ENCODE assay signal across 1 cellular context in genomic region chr9:14317667-14318255, GRCh38.
TF ChIP-seq lines count a peak whose summit lies in the region.

No MANE protein-coding gene starts in this region.

TF ChIP-seq in GM12878, 131 proteins besides CTCF, POLR2A, EP300 and RAD21 (continues in another document):
- TF ChIP-seq POLR2AphosphoS5 (IDR thresholded peaks at IDR 0.05; ENCODE audit: low read length), result no peak
- no peak for TF ChIP-seq NR2C1 (IDR thresholded peaks at IDR 0.05)
- TF ChIP-seq ZBTB40 (IDR thresholded peaks at IDR 0.05; ENCODE audit: borderline replicate concordance), result no peak
- peak; percentile 42; the same call in 1 of the 2 replicates for TF ChIP-seq DPF2 (IDR thresholded peaks at IDR 0.05)
- no peak for TF ChIP-seq ASH2L (IDR thresholded peaks at IDR 0.05; ENCODE audit: borderline replicate concordance, low read depth)
- TF ChIP-seq ZBTB11 (CRISPR knock-in tag; IDR thresholded peaks at IDR 0.05), result no peak
- TF ChIP-seq JUND (IDR thresholded peaks at IDR 0.05; ENCODE audit: low read depth, low read length), result no peak
- TF ChIP-seq WRNIP1 (IDR thresholded peaks at IDR 0.05; ENCODE audit: borderline replicate concordance, low read depth, low read length), result no peak
- 0 out of 2 replicates have a peak, but pooled peaks have one; percentile 18 for TF ChIP-seq MTA2 (IDR thresholded peaks at IDR 0.05; ENCODE audit: low read depth)
- no peak for TF ChIP-seq ZSCAN29 (IDR thresholded peaks at IDR 0.05)
- no peak for TF ChIP-seq MYB (IDR thresholded peaks at IDR 0.05; ENCODE audit: borderline replicate concordance, low read depth, low read length)
- TF ChIP-seq NBN (IDR thresholded peaks at IDR 0.05), result no peak
- TF ChIP-seq E2F4 (IDR thresholded peaks at IDR 0.05; ENCODE audit: low read depth, low read length), result no peak
- TF ChIP-seq HDAC6 (IDR thresholded peaks at IDR 0.05; ENCODE audit: unreplicated experiment), result no peak
- TF ChIP-seq ZNF384 (IDR thresholded peaks at IDR 0.05; ENCODE audit: borderline replicate concordance, low read depth, low read length), result peak; percentile 29; the same call in 1 of the 2 replicates
- no peak for TF ChIP-seq BMI1 (IDR thresholded peaks at IDR 0.05; ENCODE audit: borderline replicate concordance)
- no peak for TF ChIP-seq EZH2 (IDR thresholded peaks at IDR 0.05; ENCODE audit: borderline replicate concordance, control insufficient read depth, low read depth, low read length)
- TF ChIP-seq RELB (IDR thresholded peaks at IDR 0.05; ENCODE audit: low read depth), result no peak
- no peak for TF ChIP-seq KLF5 (IDR thresholded peaks at IDR 0.05; ENCODE audit: partially characterized antibody)
- no peak for TF ChIP-seq SKIL (IDR thresholded peaks at IDR 0.05; ENCODE audit: low read depth, poor library complexity, severe bottlenecking)
- TF ChIP-seq IRF4 (IDR thresholded peaks at IDR 0.05; ENCODE audit: low read depth, low read length), result no peak
- TF ChIP-seq GABPA (IDR thresholded peaks at IDR 0.05; ENCODE audit: low read depth), result no peak
- TF ChIP-seq MLLT1 (IDR thresholded peaks at IDR 0.05), result no peak
- peak; percentile 82 for TF ChIP-seq SPI1 (IDR thresholded peaks at IDR 0.05; ENCODE audit: borderline replicate concordance, insufficient read depth, low read depth, low read length)
- TF ChIP-seq CEBPZ (IDR thresholded peaks at IDR 0.05; ENCODE audit: low read depth, low read length), result no peak
- TF ChIP-seq RCOR1 (conservative IDR thresholded peaks at IDR 0.05; ENCODE audit: low read depth, low read length), result no peak
- no peak for TF ChIP-seq SIX5 (IDR thresholded peaks at IDR 0.05; ENCODE audit: low read depth, low read length, severe bottlenecking)
- TF ChIP-seq YBX1 (IDR thresholded peaks at IDR 0.05), result no peak
- no peak for TF ChIP-seq YY1 (IDR thresholded peaks at IDR 0.05; ENCODE audit: low read depth, low read length)
- no peak for TF ChIP-seq NFIC (IDR thresholded peaks at IDR 0.05; ENCODE audit: low read depth, low read length)
- no peak for TF ChIP-seq FOXM1 (IDR thresholded peaks at IDR 0.05; ENCODE audit: low read depth, low read length)
- no peak for TF ChIP-seq BCL11A (IDR thresholded peaks at IDR 0.05; ENCODE audit: low read depth, low read length)
- TF ChIP-seq MYC (IDR thresholded peaks at IDR 0.05; ENCODE audit: insufficient read depth, insufficient read length, insufficient replicate concordance, low read length, severe bottlenecking), result no peak
- TF ChIP-seq ELK1 (IDR thresholded peaks at IDR 0.05; ENCODE audit: low read depth, low read length), result no peak
- no peak for TF ChIP-seq HDAC2 (IDR thresholded peaks at IDR 0.05)
- TF ChIP-seq ZZZ3 (IDR thresholded peaks at IDR 0.05; ENCODE audit: control insufficient read depth, insufficient read length, low read depth), result no peak
